In genomic region chr3:114718071-114718896, GRCh38 we compare ENCODE assay signal across 25 cellular contexts.
DNase-seq lines count a peak whose midpoint lies in the region; ATAC-seq, FAIRE-seq and TF ChIP-seq lines count a peak whose summit lies in the region.
"Had no signal": no experiment of that assay in that cellular context is flagged by ENCODE, and none has a peak within 500 bp of the region (broad histone marks: within the 10 kb centered on the region; RNA-seq: fewer than 3 reads in every experiment).

No MANE protein-coding gene starts in this region.

- no peak for TF ChIP-seq CTCF in psoas muscle (IDR thresholded peaks at IDR 0.05)
- no peak for TF ChIP-seq CTCF in brain microvascular endothelial cell (IDR thresholded peaks at IDR 0.05; ENCODE audit: low read depth, low read length, missing control alignments)

- DNase-seq in DMS53 (lab: John Stamatoyannopoulos, UW): peak; percentile 33
- DNase-seq in DMS53 treated with DMSO at 0.1 percent for 48 hours (lab: John Stamatoyannopoulos, UW; ENCODE audit: unreplicated experiment): no peak
- DNase-seq in HT-29 (ENCODE audit: low spot score): peak; percentile 28
- DNase-seq in left colon: no peak
- DNase-seq in psoas muscle: no peak
- DNase-seq in ACHN: no peak
- no peak for DNase-seq in brain microvascular endothelial cell
- DNase-seq in GM19239 (ENCODE audit: insufficient read length, low spot score): no peak
- DNase-seq: activated B cell treated with CpG ODN at 0.5 μM for 24 hours; activated CD4-positive, alpha-beta T cell treated with anti-CD3 and anti-CD28 coated beads, Interleukin-2, amount 50 U/mL, for 4 hours; anterior cingulate cortex; DMS79 treated with DMSO at 0.1 percent for 48 hours; endodermal cell; lower lobe of right lung; NCI-H1417 treated with DMSO at 0.1 percent for 48 hours; NCI-H2081 treated with DMSO at 0.1 percent for 48 hours; NCI-H748 treated with DMSO at 0.1 percent for 48 hours; nephron progenitor cell; Peyer's patch; stimulated activated CD4-positive, alpha-beta T cell treated with anti-CD3 and anti-CD28 coated beads, Interleukin-4, amount 100 ng/mL, for 1 hour; upper lobe of right lung had no signal

- ATAC-seq in left colon (peak; percentile 30), psoas muscle (peak in 2 of 4 donors; percentile 38 to 41)
- ATAC-seq: upper lobe of right lung had no signal

- H3K9me3 ChIP-seq in psoas muscle: no peaks in the 10 kb centered on the region
- H3K9me3 ChIP-seq: esophagus muscularis mucosa, lower lobe of right lung, Peyer's patch, upper lobe of right lung had no signal

- WGBS in psoas muscle, 3 donors: 46 to 81% (median 48%) methylated on average over 7 of the region's 7 CpGs

- peak overlapping the region; percentile 13 for H3K4me3 ChIP-seq in psoas muscle
- no peak overlapping the region for H3K4me3 ChIP-seq in brain microvascular endothelial cell (ENCODE audit: low read depth, low read length)
- H3K4me3 ChIP-seq: cardiac muscle cell, coronary artery, esophagus muscularis mucosa, lower lobe of right lung, upper lobe of right lung had no signal

- no peaks in the 10 kb centered on the region for H3K27me3 ChIP-seq in psoas muscle (ENCODE audit: insufficient read depth in 3 of 3, low read length in 2 of 3)
- H3K27me3 ChIP-seq in brain microvascular endothelial cell (replicated peaks): no peaks in the 10 kb centered on the region
- H3K27me3 ChIP-seq: cardiac muscle cell, esophagus muscularis mucosa, Peyer's patch, upper lobe of right lung had no signal

- H3K36me3 ChIP-seq in psoas muscle (ENCODE audit: insufficient read depth in 1 of 2, low read depth in 1 of 2): no peaks in the 10 kb centered on the region
- no peaks in the 10 kb centered on the region for H3K36me3 ChIP-seq in brain microvascular endothelial cell (replicated peaks)
- H3K36me3 ChIP-seq: cardiac muscle cell, esophagus muscularis mucosa, lower lobe of right lung, Peyer's patch, upper lobe of right lung had no signal

- intact Hi-C loops in left colon (cut with DNase I, micrococcal nuclease): no loop called here
- intact Hi-C loops in psoas muscle (cut with DNase I): no loop called here

- no peak for FAIRE-seq in GM19239 (lab: Jason Lieb, UNC)
- FAIRE-seq: frontal cortex had no signal

- in situ Hi-C loops in ACHN (cut with HindIII; ENCODE audit: low pct_ligation_motif_present, low pct_unique_long_range_greater_than_20kb, low sequenced_read_pairs): no loop called here
- in situ Hi-C loops in brain microvascular endothelial cell (cut with HindIII; ENCODE audit: low pct_ligation_motif_present, low sequenced_read_pairs): no loop called here

- H3K4me1 ChIP-seq in psoas muscle: peaks cover 45% of the 10 kb centered on the region

- H3K27ac ChIP-seq in psoas muscle (peak overlapping the region; percentile 48), brain microvascular endothelial cell (no peak overlapping the region)
- H3K27ac ChIP-seq: cardiac muscle cell, coronary artery, esophagus muscularis mucosa, lower lobe of right lung had no signal

Comparison
In these comparisons a context has a peak if more than half of its experiments do, and no peak if none do; other contexts are left out.
1. DNase-seq: peak in DMS53 (single experiment) and HT-29 (single experiment); none in DMS53 treated with DMSO at 0.1 percent for 48 hours (single experiment), left colon (0 of 2), psoas muscle (0 of 2), ACHN (single experiment), brain microvascular endothelial cell (single experiment) and GM19239 (single experiment).